In the genomic region with DNA sequence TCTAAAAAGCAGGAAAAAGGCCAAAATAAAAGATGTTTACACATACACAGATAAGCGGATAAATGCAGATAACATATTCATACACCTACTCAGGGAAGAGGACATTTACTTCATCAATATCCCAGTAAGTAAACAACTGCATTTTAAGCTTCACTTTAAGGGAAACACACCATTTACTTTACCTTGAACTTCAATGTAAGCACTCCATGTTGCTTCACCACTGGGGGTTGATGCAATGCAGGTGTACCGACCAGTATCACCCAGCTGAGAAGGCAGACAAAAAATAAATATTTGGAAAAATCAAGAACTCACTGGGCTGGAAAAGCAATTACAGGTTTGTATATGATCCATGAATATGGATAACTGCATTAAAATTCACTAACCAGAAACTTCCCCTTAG, we compare ENCODE assay signal across 16 cellular contexts.
"Had no signal": no experiment of that assay in that cellular context is flagged by ENCODE, and none has a peak within 500 bp of the region (broad histone marks: within the 10 kb centered on the region; RNA-seq: fewer than 3 reads in every experiment).

No MANE protein-coding gene starts in this region.

- H3K27ac Mint-ChIP-seq: activated CD4-positive, alpha-beta memory T cell treated with anti-CD3 and anti-CD28 coated beads for 36 hours; activated CD4-positive, alpha-beta T cell treated with anti-CD3 and anti-CD28 coated beads for 36 hours; activated CD8-positive, alpha-beta memory T cell treated with anti-CD3 and anti-CD28 coated beads, Interleukin-2, amount 10 ng/mL, durations not matched to agents 7 days and 5 days; activated T-cell treated with anti-CD3 and anti-CD28 coated beads, Interleukin-2, amount 50 U/mL, for 24 hours; endodermal cell; neural progenitor cell; stimulated activated naive CD8-positive, alpha-beta T cell treated with anti-CD3 and anti-CD28 coated beads, Interleukin-15, Interleukin-2, amounts not matched to agents 100 ng/mL and 50 ng/mL, for 24 hours had no signal

- H3K4me1 Mint-ChIP-seq: activated CD4-positive, alpha-beta T cell treated with anti-CD3 and anti-CD28 coated beads for 36 hours; activated CD8-positive, alpha-beta memory T cell treated with anti-CD3 and anti-CD28 coated beads, Interleukin-2, amount 10 ng/mL, durations not matched to agents 7 days and 5 days had no signal

- H3K36me3 Mint-ChIP-seq: activated CD4-positive, alpha-beta memory T cell treated with anti-CD3 and anti-CD28 coated beads for 36 hours; activated CD8-positive, alpha-beta memory T cell treated with anti-CD3 and anti-CD28 coated beads, Interleukin-2, amount 10 ng/mL, durations not matched to agents 7 days and 5 days had no signal

- H3K27me3 Mint-ChIP-seq: activated CD4-positive, alpha-beta memory T cell treated with anti-CD3 and anti-CD28 coated beads for 36 hours; activated CD4-positive, alpha-beta T cell treated with anti-CD3 and anti-CD28 coated beads for 36 hours; activated CD8-positive, alpha-beta memory T cell treated with anti-CD3 and anti-CD28 coated beads, Interleukin-2, amount 10 ng/mL, durations not matched to agents 7 days and 5 days; activated T-cell treated with anti-CD3 and anti-CD28 coated beads, Interleukin-2, amount 50 U/mL, for 24 hours; stimulated activated naive CD8-positive, alpha-beta T cell treated with anti-CD3 and anti-CD28 coated beads, Interleukin-15, Interleukin-2, amounts not matched to agents 100 ng/mL and 50 ng/mL, for 24 hours had no signal

- H3K9me3 Mint-ChIP-seq: endodermal cell; neural progenitor cell; stimulated activated naive CD8-positive, alpha-beta T cell treated with anti-CD3 and anti-CD28 coated beads, Interleukin-15, Interleukin-2, amounts not matched to agents 100 ng/mL and 50 ng/mL, for 24 hours had no signal

- DNase-seq: activated CD4-positive, alpha-beta memory T cell treated with anti-CD3 and anti-CD28 coated beads for 36 hours; activated CD4-positive, alpha-beta T cell treated with anti-CD3 and anti-CD28 coated beads for 36 hours; activated CD8-positive, alpha-beta memory T cell treated with anti-CD3 and anti-CD28 coated beads, Interleukin-2, amount 10 ng/mL, durations not matched to agents 7 days and 5 days; activated naive CD4-positive, alpha-beta T cell treated with anti-CD3 and anti-CD28 coated beads, Interleukin-2, amount 50 U/mL, for 16 hours; activated T-cell treated with anti-CD3 and anti-CD28 coated beads, Interleukin-2, amount 50 U/mL, for 24 hours; adrenal gland; dorsolateral prefrontal cortex; endodermal cell; erythroblast; gastrocnemius medialis; midbrain; sigmoid colon; spleen; trophoblast cell had no signal

- H3K4me3 Mint-ChIP-seq: activated CD4-positive, alpha-beta memory T cell treated with anti-CD3 and anti-CD28 coated beads for 36 hours; activated CD4-positive, alpha-beta T cell treated with anti-CD3 and anti-CD28 coated beads for 36 hours; activated CD8-positive, alpha-beta memory T cell treated with anti-CD3 and anti-CD28 coated beads, Interleukin-2, amount 10 ng/mL, durations not matched to agents 7 days and 5 days; activated T-cell treated with anti-CD3 and anti-CD28 coated beads, Interleukin-2, amount 50 U/mL, for 24 hours; endodermal cell; neural progenitor cell; stimulated activated naive CD8-positive, alpha-beta T cell treated with anti-CD3 and anti-CD28 coated beads, Interleukin-15, Interleukin-2, amounts not matched to agents 100 ng/mL and 50 ng/mL, for 24 hours had no signal
